ENCODE assay signal across 26 cellular contexts in the genomic region with DNA sequence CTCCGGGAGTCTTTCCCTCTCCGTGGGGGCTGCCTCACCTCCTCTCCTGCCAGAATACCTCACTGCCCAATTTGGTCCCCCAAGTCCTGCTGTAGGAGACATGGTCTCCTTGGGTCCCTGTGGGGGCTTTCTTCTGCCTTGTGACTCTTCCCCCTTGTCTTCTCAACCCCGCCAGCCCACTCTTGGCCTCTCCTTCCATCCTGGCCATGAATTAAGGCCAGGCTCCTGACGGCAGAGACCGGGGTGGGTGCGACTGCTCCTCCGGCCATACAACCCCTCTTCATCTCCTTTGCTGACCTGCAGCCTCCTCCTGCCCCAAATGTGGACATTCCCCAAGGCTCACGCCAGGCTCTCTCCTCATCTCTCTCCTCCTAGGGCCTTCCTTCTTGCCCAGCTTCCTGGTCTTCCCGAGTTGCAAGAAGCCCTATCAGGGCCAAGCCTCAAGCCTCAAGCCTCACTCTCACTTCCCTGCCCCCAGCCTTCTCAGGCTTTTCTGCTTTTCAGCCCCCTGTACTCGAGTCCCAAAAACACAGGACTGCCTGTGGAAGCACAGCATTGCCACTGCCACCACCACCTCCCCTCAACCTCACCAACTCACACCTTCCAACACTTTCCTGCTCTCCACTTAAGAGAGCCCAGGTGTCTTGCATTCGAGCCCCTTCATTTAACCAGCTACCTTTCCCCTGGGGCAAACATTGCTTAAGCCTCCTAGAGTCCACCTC.
"Had no signal": no experiment of that assay in that cellular context is flagged by ENCODE, and none has a peak within 500 bp of the region (broad histone marks: within the 10 kb centered on the region; RNA-seq: fewer than 3 reads in every experiment).

No MANE protein-coding gene starts in this region.

- FAIRE-seq: astrocyte, colon, frontal cortex had no signal

- DNase-seq: activated CD4-positive, alpha-beta memory T cell treated with anti-CD3 and anti-CD28 coated beads, Interleukin-2, amount 10 ng/mL, durations not matched to agents 7 days and 5 days; activated CD4-positive, alpha-beta T cell treated with anti-CD3 and anti-CD28 coated beads for 36 hours; activated CD4-positive, alpha-beta T cell treated with anti-CD3 and anti-CD28 coated beads, Interleukin-2, amount 10 ng/mL, durations not matched to agents 24 days and 14 days; activated CD4-positive, alpha-beta T cell treated with anti-CD3 and anti-CD28 coated beads, Interleukin-2, amount 50 U/mL, for 4 hours; activated CD4-positive, CD25-positive, alpha-beta regulatory T cell; activated CD4-positive, CD25-positive, alpha-beta regulatory T cell treated with anti-CD3 and anti-CD28 coated beads, Interleukin-2, amount 50 U/mL, for 72 hours; activated CD8-positive, alpha-beta memory T cell treated with anti-CD3 and anti-CD28 coated beads, Interleukin-2, amount 50 U/mL, for 48 hours; activated effector memory CD4-positive, alpha-beta T cell treated with Interleukin-2 at 50 U/mL for 16 hours; activated gamma-delta T cell treated with Interleukin-2 at 50 U/mL for 16 hours; activated naive CD4-positive, alpha-beta T cell treated with anti-CD3 and anti-CD28 coated beads, Interleukin-2, amount 50 U/mL, for 16 hours; activated naive CD4-positive, alpha-beta T cell treated with Interleukin-2 at 50 U/mL for 16 hours; activated T-cell treated with anti-CD3 and anti-CD28 coated beads for 4 hours; activated T-cell treated with anti-CD3 and anti-CD28 coated beads, Interleukin-2, amount 50 U/mL, for 24 hours; amniotic stem cell; anterior cingulate cortex; caudate nucleus; effector memory CD4-positive, alpha-beta T cell; endodermal cell; foreskin fibroblast; head of caudate nucleus; T-helper 1 cell; T-helper 17 cell; T1000 had no signal
